In the genomic region with DNA sequence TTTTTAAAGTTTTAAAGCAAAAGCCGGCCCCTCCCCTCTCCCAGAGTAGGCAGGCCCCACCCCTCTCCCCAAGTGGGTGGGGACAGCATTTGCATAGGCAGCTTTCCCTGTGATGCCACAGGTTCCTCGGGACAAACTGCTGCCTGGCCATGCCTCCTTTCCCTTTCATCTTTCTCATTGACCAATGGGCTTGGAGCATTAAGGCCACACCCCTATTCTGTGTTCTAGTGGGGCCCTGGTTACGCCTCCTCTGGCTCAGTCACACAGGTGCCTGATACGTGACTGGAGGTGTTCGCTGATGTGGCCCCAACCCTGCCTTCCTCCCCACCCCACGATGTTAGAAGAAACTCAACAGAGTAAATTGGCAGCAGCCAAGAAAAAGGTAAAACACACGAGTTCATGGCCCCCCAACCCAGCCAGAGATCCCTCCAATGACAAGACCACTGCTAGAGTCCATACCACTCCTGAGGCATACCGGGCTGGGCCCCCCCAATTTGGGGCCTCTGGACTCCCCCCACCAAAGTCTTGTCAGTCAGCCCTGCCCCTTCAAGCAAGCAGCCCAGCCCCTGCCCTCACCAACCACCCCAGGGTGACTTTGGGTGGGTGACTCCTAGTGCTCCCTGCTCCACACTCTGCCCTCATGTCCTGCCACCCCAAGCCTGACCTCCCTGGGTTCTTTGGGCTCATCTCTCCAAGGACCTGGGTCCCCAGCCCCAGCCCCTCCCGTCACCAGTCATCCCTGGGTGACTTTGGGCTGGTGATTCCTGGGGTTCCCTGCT, we compare ENCODE assay signal across 12 cellular contexts.
DNase-seq lines count a peak whose midpoint lies in the region; ATAC-seq and TF ChIP-seq lines count a peak whose summit lies in the region.
"Had no signal": no experiment of that assay in that cellular context is flagged by ENCODE, and none has a peak within 500 bp of the region (broad histone marks: within the 10 kb centered on the region; RNA-seq: fewer than 3 reads in every experiment).

No MANE protein-coding gene starts in this region.

- peaks cover 11% of the 10 kb centered on the region for H3K4me1 Mint-ChIP-seq in activated naive CD8-positive, alpha-beta T cell treated with anti-CD3 and anti-CD28 coated beads, Interleukin-2, amount 50 U/mL, for 24 hours

- no peak overlapping the region for H2BK5ac ChIP-seq in neuronal stem cell (ENCODE audit: low read length)

- H3K36me3 ChIP-seq in neuronal stem cell (replicated peaks in 1 of 2; ENCODE audit: control insufficient read depth in 2 of 2, insufficient read depth in 2 of 2, low read length in 2 of 2) (no peaks in the 10 kb centered on the region), right atrium auricular region (no peaks in the 10 kb centered on the region)

- no peak overlapping the region for H3K27ac ChIP-seq in neuronal stem cell (replicated peaks; ENCODE audit: low read length)
- H3K27ac ChIP-seq in right atrium auricular region, result no peak overlapping the region

- no peak overlapping the region for H2AFZ ChIP-seq in neuronal stem cell (ENCODE audit: low read length)

- in situ Hi-C loops in SK-MEL-5 (cut with HindIII; ENCODE audit: low pct_unique_long_range_greater_than_20kb, low sequenced_read_pairs), result no loop called here

- H4K8ac ChIP-seq in neuronal stem cell (ENCODE audit: low read depth, low read length), result no peak overlapping the region

- H3K36me3 Mint-ChIP-seq in activated naive CD8-positive, alpha-beta T cell treated with anti-CD3 and anti-CD28 coated beads, Interleukin-2, amount 50 U/mL, for 24 hours (ENCODE audit: low read depth), result no peaks in the 10 kb centered on the region

- H2BK15ac ChIP-seq in neuronal stem cell (ENCODE audit: low read length), result no peak overlapping the region

- ATAC-seq in activated naive CD8-positive, alpha-beta T cell treated with anti-CD3 and anti-CD28 coated beads, Interleukin-2, amount 50 U/mL, for 24 hours, result no peak
- ATAC-seq: activated T-cell treated with anti-CD3 and anti-CD28 coated beads, Interleukin-2, amount 50 U/mL, for 4 hours; mucosa of descending colon; PC-3 had no signal

- peaks cover 4% of the 10 kb centered on the region for H3K27me3 Mint-ChIP-seq in activated naive CD8-positive, alpha-beta T cell treated with anti-CD3 and anti-CD28 coated beads, Interleukin-2, amount 50 U/mL, for 24 hours

- H3K4ac ChIP-seq in neuronal stem cell (ENCODE audit: low read length), result no peak overlapping the region

- no peak overlapping the region for H3K4me3 Mint-ChIP-seq in activated naive CD8-positive, alpha-beta T cell treated with anti-CD3 and anti-CD28 coated beads, Interleukin-2, amount 50 U/mL, for 24 hours
- H3K4me3 Mint-ChIP-seq: activated T-cell treated with anti-CD3 and anti-CD28 coated beads, Interleukin-2, amount 50 U/mL, for 4 hours had no signal

- H3K4me1 ChIP-seq in neuronal stem cell (ENCODE audit: control insufficient read depth in 2 of 2, insufficient read depth in 1 of 2, low read depth in 1 of 2, low read length in 2 of 2) (peaks cover 3 to 5% of the 10 kb centered on the region in 2 donors), right atrium auricular region (no peaks in the 10 kb centered on the region)

- H2BK120ac ChIP-seq in neuronal stem cell (ENCODE audit: low read depth, low read length), result no peak overlapping the region

- H3K4me2 ChIP-seq in neuronal stem cell (ENCODE audit: insufficient read depth, low read length, poor library complexity, severe bottlenecking), result no peak overlapping the region

- no peaks in the 10 kb centered on the region for H3K9me3 Mint-ChIP-seq in activated naive CD8-positive, alpha-beta T cell treated with anti-CD3 and anti-CD28 coated beads, Interleukin-2, amount 50 U/mL, for 24 hours
- H3K9me3 Mint-ChIP-seq: activated T-cell treated with anti-CD3 and anti-CD28 coated beads, Interleukin-2, amount 50 U/mL, for 4 hours had no signal

- no peak overlapping the region for H3K23ac ChIP-seq in neuronal stem cell (ENCODE audit: low read depth, low read length, poor library complexity)

- peak overlapping the region; percentile 22 for H3K18ac ChIP-seq in neuronal stem cell (ENCODE audit: low read length)

- H3K27me3 ChIP-seq in neuronal stem cell (ENCODE audit: control insufficient read depth in 3 of 3, insufficient read depth in 3 of 3, low read depth in 1 of 3, low read length in 3 of 3) (peaks cover 0 to 14% (median 0%) of the 10 kb centered on the region in 3 experiments), right atrium auricular region (no peaks in the 10 kb centered on the region)

- H2BK12ac ChIP-seq in neuronal stem cell (ENCODE audit: low read length), result no peak overlapping the region

- peak; percentile 42 for DNase-seq in Daoy (ENCODE audit: low read depth)
- peak; percentile 17 for DNase-seq in HT-29 (ENCODE audit: low spot score)
- peak; percentile 44 for DNase-seq in SK-MEL-5 (ENCODE audit: low read depth, low spot score)
- DNase-seq in neuronal stem cell (ENCODE audit: low spot score), result no peak
- DNase-seq in activated naive CD8-positive, alpha-beta T cell treated with anti-CD3 and anti-CD28 coated beads, Interleukin-2, amount 50 U/mL, for 24 hours, result no peak
- no peak for DNase-seq in NCI-H2081 treated with DMSO at 0.1 percent for 48 hours (lab: John Stamatoyannopoulos, UW)
- DNase-seq in right atrium auricular region (ENCODE audit: low spot score), result no peak
- DNase-seq: activated T-cell treated with anti-CD3 and anti-CD28 coated beads, Interleukin-2, amount 50 U/mL, for 4 hours; hypothalamus; mucosa of descending colon; substantia nigra had no signal

- no peak overlapping the region for H3K4me3 ChIP-seq in neuronal stem cell (ENCODE audit: low read length in 2 of 2)
- no peak overlapping the region for H3K4me3 ChIP-seq in right atrium auricular region
- H3K4me3 ChIP-seq: mucosa of descending colon had no signal

- no peak overlapping the region for H4K91ac ChIP-seq in neuronal stem cell (ENCODE audit: low read depth, low read length, poor library complexity)

- no peak overlapping the region for H3K27ac Mint-ChIP-seq in activated naive CD8-positive, alpha-beta T cell treated with anti-CD3 and anti-CD28 coated beads, Interleukin-2, amount 50 U/mL, for 24 hours

- no peak overlapping the region for H3K14ac ChIP-seq in neuronal stem cell (ENCODE audit: low read length)

- no peak for TF ChIP-seq CTCF in right atrium auricular region (IDR thresholded peaks at IDR 0.05)

- no CpG with 5 or more reads among the region's 9 CpGs for WGBS in neuronal stem cell (ENCODE audit: extremely low coverage in 2 of 2, insufficient read length in 2 of 2, insufficient replicate concordance in 1 of 2), 2 donors

- H3K9me3 ChIP-seq in neuronal stem cell (replicated peaks in 1 of 2; ENCODE audit: control insufficient read depth in 2 of 2, insufficient read depth in 1 of 2, low read depth in 1 of 2, low read length in 2 of 2) (no peaks in the 10 kb centered on the region), right atrium auricular region (no peaks in the 10 kb centered on the region)
- H3K9me3 ChIP-seq: mucosa of descending colon had no signal

- no peak overlapping the region for H3K9ac ChIP-seq in neuronal stem cell (ENCODE audit: low read depth, low read length, poor library complexity)

- H3K79me1 ChIP-seq in neuronal stem cell (ENCODE audit: low read depth, low read length), result no peaks in the 10 kb centered on the region

- H2AK5ac ChIP-seq in neuronal stem cell (ENCODE audit: low read depth, low read length), result no peak overlapping the region

Comparison
In these comparisons a context has a peak if more than half of its experiments do, and no peak if none do; other contexts are left out.
1. DNase-seq: peak in Daoy (single experiment), HT-29 (single experiment) and SK-MEL-5 (single experiment); none in neuronal stem cell (single experiment), activated naive CD8-positive, alpha-beta T cell treated with anti-CD3 and anti-CD28 coated beads, Interleukin-2, amount 50 U/mL, for 24 hours (single experiment), NCI-H2081 treated with DMSO at 0.1 percent for 48 hours (single experiment) and right atrium auricular region (single experiment).